32 cellular contexts compared by ENCODE assay signal in the genomic region with DNA sequence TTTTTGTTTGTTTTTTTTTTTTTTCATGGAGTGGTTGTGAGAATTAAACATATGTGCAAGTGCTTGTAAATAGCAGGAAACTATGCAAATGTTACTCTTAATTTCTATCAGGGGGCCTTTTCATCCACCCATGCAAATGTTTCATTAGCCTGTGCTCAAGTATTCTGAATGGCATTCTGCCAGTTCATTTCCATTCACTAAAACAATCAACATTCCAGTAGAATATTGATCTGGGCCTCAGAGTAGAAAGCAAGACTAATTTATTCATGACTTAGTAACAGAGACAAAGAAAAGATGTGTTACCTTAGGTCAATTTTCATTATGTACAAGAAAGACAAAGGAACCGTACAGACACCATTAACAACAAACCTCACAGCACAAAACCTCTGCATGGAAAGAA.
"Had no signal": no experiment of that assay in that cellular context is flagged by ENCODE, and none has a peak within 500 bp of the region (broad histone marks: within the 10 kb centered on the region; RNA-seq: fewer than 3 reads in every experiment).

No MANE protein-coding gene starts in this region.

- H3K4me2 ChIP-seq: smooth muscle cell had no signal

- H3K36me3 Mint-ChIP-seq: activated naive CD8-positive, alpha-beta T cell; mesothelial cell of epicardium; naive B cell; stimulated activated memory B cell treated with anti-CD40 and anti-IgM and Interleukin-4, amounts not matched to agents 10 μg/mL and 1 μg/mL and 100 μg/mL, for 72 hours; type B pancreatic cell had no signal

- ATAC-seq: activated CD4-positive, CD25-positive, alpha-beta regulatory T cell treated with anti-CD3 and anti-CD28 coated beads, Interleukin-2, amount 50 U/mL, for 24 hours; body of pancreas; heart right ventricle; left cardiac atrium; pancreas; psoas muscle; stimulated activated memory B cell treated with anti-CD40 and anti-IgM and Interleukin-4, amounts not matched to agents 10 μg/mL and 1 μg/mL and 100 μg/mL, for 72 hours; stimulated activated naive CD8-positive, alpha-beta T cell treated with anti-CD3 and anti-CD28 coated beads, Interleukin-15, amount 100 ng/mL, for 72 hours had no signal

- H3K27ac ChIP-seq: body of pancreas, esophagus squamous epithelium, heart right ventricle, pancreas, psoas muscle, right atrium auricular region, uterus, VCaP had no signal

- H3K36me3 ChIP-seq: esophagus squamous epithelium, heart right ventricle, pancreas, right atrium auricular region, uterus had no signal

- H3K9me3 Mint-ChIP-seq: nephron progenitor cell, type B pancreatic cell had no signal

- H3K27ac Mint-ChIP-seq: activated naive CD8-positive, alpha-beta T cell; mesothelial cell of epicardium; naive B cell; nephron progenitor cell; stimulated activated memory B cell treated with anti-CD40 and anti-IgM and Interleukin-4, amounts not matched to agents 10 μg/mL and 1 μg/mL and 100 μg/mL, for 72 hours; stimulated activated naive CD8-positive, alpha-beta T cell treated with anti-CD3 and anti-CD28 coated beads, Interleukin-15, amount 100 ng/mL, for 72 hours; type B pancreatic cell had no signal

- H3K4me3 Mint-ChIP-seq: activated naive CD8-positive, alpha-beta T cell; mesothelial cell of epicardium; naive B cell; nephron progenitor cell; stimulated activated memory B cell treated with anti-CD40 and anti-IgM and Interleukin-4, amounts not matched to agents 10 μg/mL and 1 μg/mL and 100 μg/mL, for 72 hours; stimulated activated naive CD8-positive, alpha-beta T cell treated with anti-CD3 and anti-CD28 coated beads, Interleukin-15, amount 100 ng/mL, for 72 hours; type B pancreatic cell had no signal

- H3K4me1 Mint-ChIP-seq: mesothelial cell of epicardium; naive B cell; nephron progenitor cell; stimulated activated memory B cell treated with anti-CD40 and anti-IgM and Interleukin-4, amounts not matched to agents 10 μg/mL and 1 μg/mL and 100 μg/mL, for 72 hours; stimulated activated naive CD8-positive, alpha-beta T cell treated with anti-CD3 and anti-CD28 coated beads, Interleukin-15, amount 100 ng/mL, for 72 hours had no signal

- H3K27me3 ChIP-seq: body of pancreas, esophagus squamous epithelium, heart right ventricle, pancreas, right atrium auricular region, uterus had no signal

- DNase-seq: activated CD4-positive, alpha-beta T cell treated with anti-CD3 and anti-CD28 coated beads for 48 hours; activated CD4-positive, alpha-beta T cell treated with anti-CD3 and anti-CD28 coated beads, Interleukin-2, amount 50 U/mL, for 48 hours; activated CD8-positive, alpha-beta memory T cell treated with anti-CD3 and anti-CD28 coated beads for 24 hours; activated effector memory CD4-positive, alpha-beta T cell treated with Interleukin-2 at 50 U/mL for 16 hours; activated naive CD4-positive, alpha-beta T cell treated with Interleukin-2 at 50 U/mL for 16 hours; aorta; body of pancreas; dermis blood vessel endothelial cell; effector CD4-positive, alpha-beta T cell; esophagus squamous epithelium; foreskin melanocyte; heart right ventricle; left cardiac atrium; naive B cell; nephron progenitor cell; pancreas; psoas muscle; stimulated activated CD4-positive, alpha-beta T cell treated with anti-CD3 and anti-CD28 coated beads, Interleukin-1b, Interleukin-23, amount 100 ng/mL, for 48 hours; stimulated activated CD4-positive, alpha-beta T cell treated with anti-CD3 and anti-CD28 coated beads, Interleukin-4, amount 100 ng/mL, for 4 hours; stimulated activated CD8-positive, alpha-beta memory T cell treated with anti-CD3 and anti-CD28 coated beads, Interleukin-4, amount 100 ng/mL, for 48 hours; stimulated activated naive CD8-positive, alpha-beta T cell treated with anti-CD3 and anti-CD28 coated beads, Interleukin-15, amount 100 ng/mL, for 72 hours; substantia nigra; T-helper 9 cell; uterus had no signal

- H3K27me3 Mint-ChIP-seq: activated naive CD8-positive, alpha-beta T cell; naive B cell; stimulated activated memory B cell treated with anti-CD40 and anti-IgM and Interleukin-4, amounts not matched to agents 10 μg/mL and 1 μg/mL and 100 μg/mL, for 72 hours; stimulated activated naive CD8-positive, alpha-beta T cell treated with anti-CD3 and anti-CD28 coated beads, Interleukin-15, amount 100 ng/mL, for 72 hours had no signal

- H3K4me3 ChIP-seq: body of pancreas, esophagus squamous epithelium, heart right ventricle, pancreas, psoas muscle, right atrium auricular region, smooth muscle cell, uterus had no signal

- H3K9me3 ChIP-seq: body of pancreas, esophagus squamous epithelium, heart right ventricle, pancreas, psoas muscle, right atrium auricular region, uterus had no signal

- H3K4me1 ChIP-seq: body of pancreas, esophagus squamous epithelium, heart right ventricle, pancreas, psoas muscle, right atrium auricular region, uterus had no signal
